In genomic region chr3:183638092-183638644, GRCh38 we compare ENCODE assay signal across 1 cellular context.
TF ChIP-seq lines count a peak whose summit lies in the region.

No MANE protein-coding gene starts in this region.

TF ChIP-seq in GM23338, 12 proteins besides CTCF, POLR2A, EP300 and RAD21 (continued from another document):
- TF ChIP-seq ZNF462 (CRISPR knock-in tag; IDR thresholded peaks at IDR 0.05) (no peak), CREB1 (CRISPR knock-in tag; IDR thresholded peaks at IDR 0.05; ENCODE audit: low read depth) (no peak), ZNF331 (CRISPR knock-in tag; IDR thresholded peaks at IDR 0.05; ENCODE audit: low read depth) (no peak), EZH2 (IDR thresholded peaks at IDR 0.05; ENCODE audit: low read depth, unreplicated experiment) (no peak), ETS1 (IDR thresholded peaks at IDR 0.05) (no peak), STAT1 (IDR thresholded peaks at IDR 0.05; ENCODE audit: unreplicated experiment) (no peak), EZH2phosphoT487 (IDR thresholded peaks at IDR 0.05; ENCODE audit: unreplicated experiment) (no peak), POLR2AphosphoS5 (IDR thresholded peaks at IDR 0.05; ENCODE audit: low read depth) (no peak), ZNF114 (CRISPR knock-in tag; IDR thresholded peaks at IDR 0.05) (no peak)
